8 cellular contexts compared by ENCODE assay signal in the genomic region with DNA sequence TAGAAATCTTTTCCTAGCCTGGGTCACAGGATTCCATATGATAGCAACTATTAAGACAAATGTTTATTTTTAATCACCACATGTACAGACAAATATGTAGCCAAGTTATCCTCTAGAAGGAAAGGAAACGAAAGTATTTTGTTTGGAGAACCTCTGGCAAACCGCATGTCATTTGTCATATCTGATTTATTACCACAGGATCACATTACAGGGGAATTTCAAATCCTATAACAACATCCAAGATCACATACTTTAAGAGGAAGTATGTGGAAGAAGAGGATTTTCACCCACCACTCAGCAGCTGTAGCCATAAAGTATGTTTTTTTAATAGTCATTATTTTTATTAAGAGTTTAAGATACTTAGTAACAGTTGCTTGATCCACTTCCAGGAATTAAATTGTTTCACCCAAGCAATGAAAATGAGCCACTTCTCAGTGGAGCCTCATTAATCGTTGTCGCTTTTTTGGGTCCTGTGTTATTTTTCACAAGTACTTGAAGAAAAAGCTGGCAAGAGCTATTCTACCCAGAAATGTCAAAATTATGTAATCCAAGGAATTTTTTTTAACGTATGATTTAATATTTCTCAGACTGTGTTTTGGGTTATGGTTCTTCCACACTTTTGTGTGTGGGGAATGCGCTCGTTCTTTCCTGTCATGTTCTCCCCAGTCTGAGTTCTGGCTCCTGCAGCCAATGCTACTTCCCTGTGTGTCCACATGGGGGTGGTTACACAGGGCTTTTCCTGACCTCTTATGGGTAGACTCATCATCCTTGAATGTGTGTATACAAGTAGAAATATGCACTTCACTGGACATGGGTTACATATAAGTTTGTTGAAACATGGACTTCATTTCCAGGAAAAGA. TPM values are rescaled to one million over a fixed set of nuclear protein-coding genes. Genes with fewer than 3 reads are reported as not detected.
DNase-seq lines count a peak whose midpoint lies in the region; ATAC-seq, FAIRE-seq and TF ChIP-seq lines count a peak whose summit lies in the region.

No MANE protein-coding gene starts in this region.

- no peak overlapping the region for H3K4me3 Mint-ChIP-seq in Calu3 (ENCODE audit: low read depth, unreplicated experiment)

- H4K20me1 ChIP-seq in neural cell (ENCODE audit: insufficient read depth) = no peaks in the 10 kb centered on the region

- H3K4me1 ChIP-seq in spleen = no peaks in the 10 kb centered on the region

- TF ChIP-seq POLR2A in spleen (IDR thresholded peaks at IDR 0.05) = no peak

- peaks cover 25% of the 10 kb centered on the region for H3K36me3 Mint-ChIP-seq in Calu3 (ENCODE audit: insufficient read depth, unreplicated experiment)

- DNase-seq in Calu3 (peak; percentile 36), NCI-H1694 treated with DMSO at 0.1 percent for 48 hours (lab: John Stamatoyannopoulos, UW) (peak; percentile 9), spleen (no peak), UCSD-AML1 (lab: John Stamatoyannopoulos, UW; ENCODE audit: unreplicated experiment) (no peak), HuH-7.5 (ENCODE audit: low spot score) (no peak)

- TF ChIP-seq CTCF in Calu3 (IDR thresholded peaks at IDR 0.05; ENCODE audit: unreplicated experiment) = peak; percentile 54
- TF ChIP-seq CTCF in neural cell (IDR thresholded peaks at IDR 0.05; ENCODE audit: poor library complexity, severe bottlenecking) = no peak
- peak in 2 of 11 experiments; percentile 22 to 30 for TF ChIP-seq CTCF in spleen (IDR thresholded peaks at IDR 0.05 in 8 of 11, conservative IDR thresholded peaks at IDR 0.05 in 3 of 11)

- CTCF ChIA-PET in Calu3 (lab: Charles Lee) = interaction anchor here (1.5 kb wide), 1 partner anchor 71 kb away, joined by 3 read pairs; no protein-coding TSS in a partner anchor

- H3K4me3 ChIP-seq in neural cell (ENCODE audit: low read length) = peak overlapping the region; percentile 98
- H3K4me3 ChIP-seq in spleen = no peak overlapping the region

- H3K9me2 ChIP-seq in neural cell (ENCODE audit: insufficient read depth, low read length) = no peaks in the 10 kb centered on the region

- H2AFZ ChIP-seq in neural cell (ENCODE audit: low read depth, low read length) = no peak overlapping the region

- no peaks in the 10 kb centered on the region for H3K27me3 Mint-ChIP-seq in Calu3 (ENCODE audit: unreplicated experiment)

- no peaks in the 10 kb centered on the region for H3F3A ChIP-seq in neural cell (ENCODE audit: insufficient read depth, low read length, poor library complexity, severe bottlenecking)

- no peak overlapping the region for H3K9ac ChIP-seq in neural cell (ENCODE audit: low read length)

- no peak for ATAC-seq in HG02885 (IDR thresholded peaks at IDR 0.05; ENCODE audit: poor library complexity, unreplicated experiment)

- H3K27ac Mint-ChIP-seq in Calu3 (ENCODE audit: unreplicated experiment) = peak overlapping the region; percentile 20

- peak overlapping the region; percentile 68 for H3K4me2 ChIP-seq in neural cell (ENCODE audit: low read length)

- intact Hi-C loops in Calu3 (cut with micrococcal nuclease; ENCODE audit: unreplicated experiment) = loop anchor here (5.0 kb wide), 1 partner anchor 53 kb away; no protein-coding TSS in a partner anchor
- intact Hi-C loops in spleen (cut with DNase I; ENCODE audit: low total_unique reads) = no loop called here

- H3K36me3 ChIP-seq in neural cell (ENCODE audit: insufficient read depth, low read length) (peaks cover 8% of the 10 kb centered on the region), spleen (no peaks in the 10 kb centered on the region)

- no TSS peak for BruUV-seq in Calu3 (replicated peaks; lab: Mats Ljungman, UMichigan)

- H3K27me3 ChIP-seq in neural cell (ENCODE audit: insufficient read depth, low read depth, low read length) (no peaks in the 10 kb centered on the region), spleen (replicated peaks in 1 of 7) (peaks cover 0 to 94% (median 29%) of the 10 kb centered on the region in 7 donors)

- no peak for TF ChIP-seq RAD21 in neural cell (conservative IDR thresholded peaks at IDR 0.05)

- H3K9me3 ChIP-seq in neural cell (ENCODE audit: low read length) (no peaks in the 10 kb centered on the region), spleen (no peaks in the 10 kb centered on the region)

- H3K79me2 ChIP-seq in neural cell (replicated peaks; ENCODE audit: insufficient read depth, low read length) = peaks cover 70% of the 10 kb centered on the region

- peak overlapping the region; percentile 92 for H3K27ac ChIP-seq in neural cell (ENCODE audit: low read length)
- no peak overlapping the region for H3K27ac ChIP-seq in spleen

- H3K9me3 Mint-ChIP-seq in Calu3 (ENCODE audit: low read depth, unreplicated experiment) = no peaks in the 10 kb centered on the region

- 56 to 62% (median 59%) methylated on average over 7 of the region's 7 CpGs for WGBS in spleen, 5 donors

- H3K4me1 Mint-ChIP-seq in Calu3 (ENCODE audit: low read depth, unreplicated experiment) = peaks cover 44% of the 10 kb centered on the region

- FAIRE-seq in endometrium (lab: Jason Lieb, UNC) = peak; percentile 74

- TF ChIP-seq EP300 in neural cell (conservative IDR thresholded peaks at IDR 0.05; ENCODE audit: poor library complexity, severe bottlenecking) = no peak

TF ChIP-seq in neural cell, 6 proteins besides CTCF, POLR2A, EP300 and RAD21:
- TF ChIP-seq REST (IDR thresholded peaks at IDR 0.05; ENCODE audit: borderline replicate concordance) (no peak), TAF1 (IDR thresholded peaks at IDR 0.05; ENCODE audit: low read depth) (no peak), MXI1 (conservative IDR thresholded peaks at IDR 0.05; ENCODE audit: poor library complexity, severe bottlenecking) (no peak), EZH2 (IDR thresholded peaks at IDR 0.05; ENCODE audit: borderline replicate concordance, insufficient read depth, low read length, poor library complexity, severe bottlenecking) (no peak), SMC3 (conservative IDR thresholded peaks at IDR 0.05; ENCODE audit: poor library complexity) (no peak), POLR2AphosphoS5 (IDR thresholded peaks at IDR 0.05) (no peak)

RNA-seq across cellular contexts. Expression of gene SERTAD4, which starts 6.9 kb away (rescaled TPM):
- total RNA-seq in Calu3 (2022) (5.5 and 14.7 TPM in 2 replicates), spleen (under 1 TPM in 2 of 7 donors, not detected in 5; 0.06 to 0.07 TPM)
- polyA plus RNA-seq in neural cell (41.4 and 42.9 TPM in 2 replicates), spleen (under 1 TPM; 0.02 to 0.09 (median 0.06) TPM)
- 82.3 and 82.9 TPM in 2 replicates for polyA minus RNA-seq in neural cell

Comparison
In these comparisons a context has a peak if more than half of its experiments do, and no peak if none do; other contexts are left out.
1. DNase-seq: peak in Calu3 (single experiment) and NCI-H1694 treated with DMSO at 0.1 percent for 48 hours (single experiment); none in spleen (single experiment), UCSD-AML1 (single experiment) and HuH-7.5 (single experiment).